Comparison of ENCODE assay signal across 12 cellular contexts in the genomic region with DNA sequence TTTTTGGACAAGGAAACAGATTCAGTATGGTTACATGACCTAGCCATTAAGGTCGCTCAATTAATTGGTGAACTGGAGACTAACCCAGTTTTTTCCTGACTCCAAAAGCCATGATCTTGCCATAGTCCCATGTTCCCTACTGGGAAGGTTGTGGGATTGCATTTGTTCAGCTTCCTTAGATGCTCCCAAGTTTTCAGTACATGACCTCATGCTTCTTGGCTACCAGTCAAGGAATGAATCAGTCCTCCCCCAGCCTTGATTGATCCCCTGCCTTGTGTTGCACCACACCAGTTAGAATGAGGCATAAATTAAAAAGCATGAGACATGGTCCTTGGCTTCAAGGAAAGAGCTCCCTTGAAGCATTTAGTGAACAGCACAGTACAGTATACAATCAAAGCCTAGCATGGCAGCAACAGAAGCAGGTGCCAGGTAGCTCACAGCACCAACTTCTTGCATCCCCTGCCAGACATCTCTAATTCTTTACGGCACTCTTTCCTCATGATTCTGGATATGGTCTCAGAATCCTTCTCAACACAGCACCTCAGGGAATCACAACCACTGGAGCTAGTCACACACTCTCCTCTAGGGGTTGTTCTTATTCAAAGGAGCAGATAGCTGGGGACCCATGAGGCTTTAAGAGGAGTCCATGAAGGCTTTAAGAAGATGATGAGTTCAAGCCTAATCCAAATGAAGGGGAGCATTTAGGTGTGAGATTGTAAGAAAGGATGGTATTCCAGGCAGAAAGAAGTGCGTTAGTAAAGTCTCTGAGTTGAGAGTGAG.
DNase-seq lines count a peak whose midpoint lies in the region; ATAC-seq, FAIRE-seq and TF ChIP-seq lines count a peak whose summit lies in the region.
"Had no signal": no experiment of that assay in that cellular context is flagged by ENCODE, and none has a peak within 500 bp of the region (broad histone marks: within the 10 kb centered on the region; RNA-seq: fewer than 3 reads in every experiment).

No MANE protein-coding gene starts in this region.

- H3K4me1 ChIP-seq in mucosa of descending colon (ENCODE audit: low read depth): no peaks in the 10 kb centered on the region
- H3K4me1 ChIP-seq: neural progenitor cell had no signal

- no peak overlapping the region for H3K4me3 ChIP-seq in epithelial cell of proximal tubule (ENCODE audit: low read depth, low read length)
- H3K4me3 ChIP-seq in mucosa of descending colon: no peak overlapping the region
- H3K4me3 ChIP-seq: K562, neural progenitor cell had no signal

- no peaks in the 10 kb centered on the region for H3K9me3 Mint-ChIP-seq in progenitor cell of endocrine pancreas (ENCODE audit: low read depth)
- H3K9me3 Mint-ChIP-seq: central memory CD8-positive, alpha-beta T cell; neural progenitor cell had no signal

- ATAC-seq in mucosa of descending colon: peak; percentile 12
- ATAC-seq: K562 had no signal

- TF ChIP-seq CTCF in epithelial cell of proximal tubule (conservative IDR thresholded peaks at IDR 0.05; ENCODE audit: low read depth, low read length) (peak; percentile 25), mucosa of descending colon (IDR thresholded peaks at IDR 0.05) (no peak), progenitor cell of endocrine pancreas (IDR thresholded peaks at IDR 0.05; ENCODE audit: unreplicated experiment) (no peak)

- no peak for FAIRE-seq in RCC 7860 (lab: Jason Lieb, UNC)
- FAIRE-seq: K562 had no signal

- intact Hi-C loops in mucosa of descending colon (cut with DNase I, micrococcal nuclease): no loop called here

- DNase-seq in AG08396 (ENCODE audit: low spot score) (peak; percentile 21), RCC 7860 (ENCODE audit: low spot score) (peak; percentile 18), epithelial cell of proximal tubule (ENCODE audit: low read depth) (peak; percentile 94), mucosa of descending colon (no peak), CD1c-positive myeloid dendritic cell (ENCODE audit: extremely low spot score) (no peak), ureter (ENCODE audit: low spot score) (no peak), progenitor cell of endocrine pancreas (ENCODE audit: low spot score, unreplicated experiment) (no peak), NCI-H1105 treated with DMSO at 0.1 percent for 48 hours (lab: John Stamatoyannopoulos, UW) (no peak)

- no peak overlapping the region for H3K27ac Mint-ChIP-seq in progenitor cell of endocrine pancreas
- H3K27ac Mint-ChIP-seq: type B pancreatic cell had no signal

- H3K9me3 ChIP-seq in mucosa of descending colon: no peaks in the 10 kb centered on the region

- H3K4me3 Mint-ChIP-seq in progenitor cell of endocrine pancreas (ENCODE audit: low read depth): no peak overlapping the region
- H3K4me3 Mint-ChIP-seq: central memory CD8-positive, alpha-beta T cell; neural progenitor cell; type B pancreatic cell had no signal

- peaks cover 8% of the 10 kb centered on the region for H3K27me3 Mint-ChIP-seq in progenitor cell of endocrine pancreas

- H3K36me3 Mint-ChIP-seq in progenitor cell of endocrine pancreas (ENCODE audit: insufficient read depth): no peaks in the 10 kb centered on the region
- H3K36me3 Mint-ChIP-seq: neural progenitor cell, type B pancreatic cell had no signal

- no peaks in the 10 kb centered on the region for H3K36me3 ChIP-seq in mucosa of descending colon (ENCODE audit: low read depth)
- H3K36me3 ChIP-seq: neural progenitor cell had no signal

- H3K4me1 Mint-ChIP-seq in progenitor cell of endocrine pancreas (ENCODE audit: low read depth): peaks cover 2% of the 10 kb centered on the region
- H3K4me1 Mint-ChIP-seq: central memory CD8-positive, alpha-beta T cell had no signal

Comparison
In these comparisons a context has a peak if more than half of its experiments do, and no peak if none do; other contexts are left out.
1. DNase-seq: peak in AG08396 (single experiment), RCC 7860 (single experiment) and epithelial cell of proximal tubule (single experiment); none in mucosa of descending colon (0 of 3), CD1c-positive myeloid dendritic cell (single experiment), ureter (single experiment), progenitor cell of endocrine pancreas (single experiment) and NCI-H1105 treated with DMSO at 0.1 percent for 48 hours (single experiment).